In genomic region chr18:8806798-8807501, GRCh38 we compare ENCODE assay signal across 22 cellular contexts.
DNase-seq lines count a peak whose midpoint lies in the region; ATAC-seq and TF ChIP-seq lines count a peak whose summit lies in the region.
"Had no signal": no experiment of that assay in that cellular context is flagged by ENCODE, and none has a peak within 500 bp of the region (broad histone marks: within the 10 kb centered on the region; RNA-seq: fewer than 3 reads in every experiment).

No MANE protein-coding gene starts in this region.

- CTCF ChIA-PET in IMR-90 (lab: Yijun Ruan, JAX), result no interaction called here

- intact Hi-C loops in left ventricle myocardium superior (cut with micrococcal nuclease), result no loop called here
- intact Hi-C loops in Right ventricle myocardium superior (cut with DNase I), result no loop called here
- intact Hi-C loops in IMR-90 (cut with micrococcal nuclease), result loop anchor here (10.0 kb wide), 2 partner anchors 152 to 248 kb away; no protein-coding TSS in a partner anchor

- no peaks in the 10 kb centered on the region for H4K20me1 ChIP-seq in IMR-90 (ENCODE audit: insufficient read depth, low read length)

- peak overlapping the region; percentile 61; the same call in 1 of the 2 replicates for H2BK20ac ChIP-seq in IMR-90 (ENCODE audit: low read depth, low read length)

- TF ChIP-seq POLR2A in IMR-90 (IDR thresholded peaks at IDR 0.05; ENCODE audit: low read depth, low read length), result no peak

- no peaks in the 10 kb centered on the region for H3K27me3 ChIP-seq in IMR-90 (ENCODE audit: control insufficient read depth, insufficient read depth, low read length)

- dilution Hi-C loops in IMR-90 (cut with HindIII; ENCODE audit: low sequenced_read_pairs, unreplicated experiment), result no loop called here

- peak overlapping the region; percentile 39 for H4K5ac ChIP-seq in IMR-90 (ENCODE audit: low read depth, low read length)

- H3K18ac ChIP-seq in IMR-90 (ENCODE audit: low read depth, low read length), result peak overlapping the region; percentile 42; the same call in 1 of the 2 replicates

- H3K36me3 ChIP-seq in IMR-90 (ENCODE audit: control insufficient read depth, insufficient read depth, low read length), result peaks cover 46% of the 10 kb centered on the region

- peaks cover 36 to 77% of the 10 kb centered on the region in 2 experiments for H3K79me1 ChIP-seq in IMR-90 (ENCODE audit: low read depth in 1 of 2, low read length in 2 of 2)

- peak overlapping the region; percentile 59; the same call in 1 of the 2 replicates for H3K27ac ChIP-seq in IMR-90 (ENCODE audit: insufficient read depth, low read length)
- H3K27ac ChIP-seq in coronary artery, result no peak overlapping the region
- H3K27ac ChIP-seq: GM23248, HL-60, RWPE1 had no signal

- H3K4me3 ChIP-seq in IMR-90 (ENCODE audit: insufficient read depth, low read depth, low read length) (no peak overlapping the region), coronary artery (no peak overlapping the region)
- H3K4me3 ChIP-seq: GM23248 had no signal

- TF ChIP-seq CTCF in IMR-90 (conservative IDR thresholded peaks at IDR 0.05; ENCODE audit: low read depth, low read length), result no peak
- no peak for TF ChIP-seq CTCF in nephron progenitor cell (IDR thresholded peaks at IDR 0.05)
- TF ChIP-seq CTCF in coronary artery (IDR thresholded peaks at IDR 0.05), result no peak

- H3K4me2 ChIP-seq in IMR-90 (ENCODE audit: low read depth, low read length), result no peak overlapping the region

- H3K27ac Mint-ChIP-seq in nephron progenitor cell, result peak overlapping the region; percentile 79
- peak overlapping the region; percentile 17 for H3K27ac Mint-ChIP-seq in stimulated activated effector memory CD8-positive, alpha-beta T cell treated with anti-CD3 and anti-CD28 coated beads, Interleukin-12 subunit alpha, Interleukin-12 subunit beta, amount 100 ng/mL, for 72 hours
- H3K27ac Mint-ChIP-seq: CD8-positive, alpha-beta T cell had no signal

- H3K9ac ChIP-seq in IMR-90 (ENCODE audit: low read depth, low read length), result no peak overlapping the region
- H3K9ac ChIP-seq: GM23248 had no signal

- H3K4me1 ChIP-seq in IMR-90 (ENCODE audit: control insufficient read depth, insufficient read depth, low read length), result peaks cover 27% of the 10 kb centered on the region

- no peak for TF ChIP-seq RAD21 in IMR-90 (IDR thresholded peaks at IDR 0.05; ENCODE audit: low read length)

- no peak overlapping the region for H2AFZ ChIP-seq in IMR-90 (replicated peaks; ENCODE audit: low read length, poor library complexity)
- H2AFZ ChIP-seq: GM23248 had no signal

- peak overlapping the region; percentile 8 to 45; a peak in 3 of 4 replicates for H4K8ac ChIP-seq in IMR-90 (ENCODE audit: low read depth in 2 of 2, low read length in 2 of 2)

- H3K23ac ChIP-seq in IMR-90 (ENCODE audit: low read depth, low read length), result 0 out of 2 replicates have a peak overlapping the region, but pooled peaks have one; percentile 8

- H2BK120ac ChIP-seq in IMR-90 (ENCODE audit: low read depth, low read length), result peak overlapping the region; percentile 87

- peak overlapping the region; percentile 83 for H3K4ac ChIP-seq in IMR-90 (ENCODE audit: low read depth, low read length)

- H3K9me3 Mint-ChIP-seq in nephron progenitor cell, result no peaks in the 10 kb centered on the region
- no peaks in the 10 kb centered on the region for H3K9me3 Mint-ChIP-seq in stimulated activated effector memory CD8-positive, alpha-beta T cell treated with anti-CD3 and anti-CD28 coated beads, Interleukin-12 subunit alpha, Interleukin-12 subunit beta, amount 100 ng/mL, for 72 hours
- H3K9me3 Mint-ChIP-seq: CD8-positive, alpha-beta T cell; H9; HFFc6 had no signal

- H3K9me1 ChIP-seq in IMR-90 (ENCODE audit: insufficient read depth, low read length), result peaks cover 44% of the 10 kb centered on the region

- WGBS in IMR-90 (ENCODE audit: extremely low coverage in 2 of 2, insufficient read length in 1 of 2), 2 experiments, result 96% methylated on average over 13 of the region's 19 CpGs; no CpG with 5 or more reads in 1 of the 2 experiments

- peaks cover 10% of the 10 kb centered on the region for H3K27me3 Mint-ChIP-seq in nephron progenitor cell (ENCODE audit: low read depth, poor library complexity)

- in situ Hi-C loops in IMR-90 (cut with MboI; ENCODE audit: low sequenced_read_pairs), result no loop called here

- peak overlapping the region; percentile 35 for H4K91ac ChIP-seq in IMR-90 (ENCODE audit: insufficient read depth, low read depth, low read length)

- DNase-seq in left ventricle myocardium superior (no peak), Right ventricle myocardium superior (no peak), IMR-90 (no peak), nephron progenitor cell (no peak), coronary artery (ENCODE audit: low spot score) (no peak), SW 1271 (lab: John Stamatoyannopoulos, UW) (no peak)
- no peak for DNase-seq in stimulated activated effector memory CD8-positive, alpha-beta T cell treated with anti-CD3 and anti-CD28 coated beads, Interleukin-12 subunit alpha, Interleukin-12 subunit beta, amount 100 ng/mL, for 72 hours (ENCODE audit: low spot score in 2 of 2)
- DNase-seq: CD8-positive, alpha-beta T cell; GM23248; H9; HFFc6; KBM-7; NCI-H1092; NCI-H1436; NCI-H2029 treated with DMSO at 0.1 percent for 48 hours; NCI-H226; NCI-H510A treated with DMSO at 0.1 percent for 48 hours; NCI-H748 treated with DMSO at 0.1 percent for 48 hours had no signal

- peaks cover 18% of the 10 kb centered on the region for H3K36me3 Mint-ChIP-seq in nephron progenitor cell (ENCODE audit: low read depth)
- no peaks in the 10 kb centered on the region for H3K36me3 Mint-ChIP-seq in stimulated activated effector memory CD8-positive, alpha-beta T cell treated with anti-CD3 and anti-CD28 coated beads, Interleukin-12 subunit alpha, Interleukin-12 subunit beta, amount 100 ng/mL, for 72 hours
- H3K36me3 Mint-ChIP-seq: CD8-positive, alpha-beta T cell had no signal

- peak overlapping the region; percentile 71 for H2AK5ac ChIP-seq in IMR-90 (ENCODE audit: low read depth, low read length)

- ATAC-seq in left ventricle myocardium superior, result peak; percentile 51
- no peak for ATAC-seq in Right ventricle myocardium superior (ENCODE audit: poor library complexity)
- ATAC-seq in IMR-90 (ENCODE audit: low read depth), result no peak
- ATAC-seq in stimulated activated effector memory CD8-positive, alpha-beta T cell treated with anti-CD3 and anti-CD28 coated beads, Interleukin-12 subunit alpha, Interleukin-12 subunit beta, amount 100 ng/mL, for 72 hours, result peak; percentile 27
- no peak for ATAC-seq in HG03159 (IDR thresholded peaks at IDR 0.05; ENCODE audit: unreplicated experiment)
- ATAC-seq: HepG2 had no signal

- H3K56ac ChIP-seq in IMR-90 (ENCODE audit: extremely low read depth, insufficient read depth, low read length), result no peak overlapping the region

- no peak overlapping the region; the same call in 1 of the 2 replicates for H3K14ac ChIP-seq in IMR-90 (replicated peaks; ENCODE audit: low read depth, low read length)

- peak overlapping the region; percentile 97; the same call in 2 of the 3 replicates for H2BK15ac ChIP-seq in IMR-90 (ENCODE audit: low read depth, low read length)

- H2BK5ac ChIP-seq in IMR-90 (ENCODE audit: low read depth, low read length, poor library complexity, severe bottlenecking), result peak overlapping the region; percentile 61

- peaks cover 15% of the 10 kb centered on the region for H3K4me1 Mint-ChIP-seq in nephron progenitor cell
- peaks cover 27% of the 10 kb centered on the region for H3K4me1 Mint-ChIP-seq in stimulated activated effector memory CD8-positive, alpha-beta T cell treated with anti-CD3 and anti-CD28 coated beads, Interleukin-12 subunit alpha, Interleukin-12 subunit beta, amount 100 ng/mL, for 72 hours

- no peak overlapping the region for H3K4me3 Mint-ChIP-seq in nephron progenitor cell
- H3K4me3 Mint-ChIP-seq in stimulated activated effector memory CD8-positive, alpha-beta T cell treated with anti-CD3 and anti-CD28 coated beads, Interleukin-12 subunit alpha, Interleukin-12 subunit beta, amount 100 ng/mL, for 72 hours, result no peak overlapping the region
- H3K4me3 Mint-ChIP-seq: CD8-positive, alpha-beta T cell; H9; HFFc6 had no signal

- POLR2A ChIA-PET in IMR-90 (lab: Charles Lee; ENCODE audit: unreplicated experiment), result no interaction called here

- no peaks in the 10 kb centered on the region for H3K9me3 ChIP-seq in IMR-90 (ENCODE audit: control insufficient read depth, insufficient read depth, low read length)

- no TSS peak for BruUV-seq in IMR-90 (replicated peaks; lab: Mats Ljungman, UMichigan)

- H2AK9ac ChIP-seq in IMR-90 (replicated peaks; ENCODE audit: low read depth, low read length, poor library complexity), result peak overlapping the region; percentile 71

TF ChIP-seq in IMR-90, 13 proteins besides CTCF, POLR2A, EP300 and RAD21 (continues in another document):
- TF ChIP-seq NFE2L2 (IDR thresholded peaks at IDR 0.05; ENCODE audit: low read depth, low read length), result no peak
- TF ChIP-seq MXI1 (IDR thresholded peaks at IDR 0.05; ENCODE audit: borderline replicate concordance, low read depth, low read length), result no peak
- no peak for TF ChIP-seq CEBPB (IDR thresholded peaks at IDR 0.05; ENCODE audit: low read depth, low read length)
- TF ChIP-seq SMC3 (IDR thresholded peaks at IDR 0.05; ENCODE audit: low read depth, low read length), result no peak
- TF ChIP-seq ELK1 (IDR thresholded peaks at IDR 0.05; ENCODE audit: borderline replicate concordance, low read depth, low read length), result no peak
- no peak for TF ChIP-seq CHD1 (IDR thresholded peaks at IDR 0.05; ENCODE audit: low read depth, low read length)
- TF ChIP-seq USF2 (IDR thresholded peaks at IDR 0.05; ENCODE audit: low read depth, low read length), result no peak
- TF ChIP-seq RFX5 (IDR thresholded peaks at IDR 0.05; ENCODE audit: low read depth, low read length), result no peak
- no peak for TF ChIP-seq MAZ (IDR thresholded peaks at IDR 0.05; ENCODE audit: borderline replicate concordance, low read depth, low read length)
- no peak for TF ChIP-seq RCOR1 (IDR thresholded peaks at IDR 0.05; ENCODE audit: insufficient replicate concordance, low read length)

Comparison
In these comparisons a context has a peak if more than half of its experiments do, and no peak if none do; other contexts are left out.
1. ATAC-seq: peak in left ventricle myocardium superior (single experiment) and stimulated activated effector memory CD8-positive, alpha-beta T cell treated with anti-CD3 and anti-CD28 coated beads, Interleukin-12 subunit alpha, Interleukin-12 subunit beta, amount 100 ng/mL, for 72 hours (single experiment); none in Right ventricle myocardium superior (single experiment), IMR-90 (single experiment) and HG03159 (single experiment).